11 cellular contexts compared by ENCODE assay signal in the genomic region with DNA sequence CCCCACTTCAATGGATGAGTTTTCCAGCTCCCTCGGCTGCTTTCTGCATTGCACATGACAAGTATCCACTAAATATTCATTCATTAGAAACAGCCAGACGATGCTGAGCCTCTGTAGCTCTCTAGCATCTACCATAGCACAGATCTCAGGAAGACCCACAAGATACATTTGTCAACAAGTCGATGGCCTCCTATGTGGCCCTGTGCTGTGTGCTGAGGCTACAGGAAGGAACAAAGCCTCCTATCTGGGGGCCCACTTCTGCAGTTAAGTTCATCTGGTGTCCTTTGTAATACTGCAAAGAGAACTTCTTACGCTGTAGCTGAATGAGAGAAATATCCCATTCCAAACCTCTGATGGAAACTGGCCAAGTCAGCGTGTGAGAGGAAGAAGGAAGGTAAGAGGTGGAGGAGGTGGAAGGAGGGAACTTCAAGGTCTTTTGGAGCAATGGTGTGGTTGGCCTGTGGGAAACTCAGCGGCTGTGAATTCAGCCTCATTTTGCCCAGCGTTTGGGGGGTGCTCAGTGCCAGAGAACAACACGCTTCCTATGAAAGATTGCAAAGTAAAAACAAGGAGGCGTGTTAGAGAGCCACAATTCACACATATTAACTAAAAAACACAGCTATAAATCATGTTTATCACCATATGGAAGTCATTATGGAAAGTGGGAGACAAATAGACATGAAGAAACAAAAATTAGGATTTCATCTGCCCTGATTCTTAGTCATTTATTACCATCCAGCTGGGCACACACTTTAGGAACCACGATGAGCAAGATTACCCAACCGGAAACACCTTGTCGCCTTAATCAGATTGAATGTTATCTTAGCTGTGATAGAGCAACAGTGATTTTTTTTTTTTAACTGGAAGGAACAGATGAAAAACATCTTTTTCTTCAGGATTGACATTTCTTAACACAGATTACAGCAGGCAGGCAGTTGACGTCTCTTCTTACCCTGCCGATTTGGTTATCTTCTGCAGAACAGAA.
DNase-seq lines count a peak whose midpoint lies in the region; ATAC-seq, FAIRE-seq and TF ChIP-seq lines count a peak whose summit lies in the region.
"Had no signal": no experiment of that assay in that cellular context is flagged by ENCODE, and none has a peak within 500 bp of the region (broad histone marks: within the 10 kb centered on the region; RNA-seq: fewer than 3 reads in every experiment).

No MANE protein-coding gene starts in this region.

- H3K27ac ChIP-seq in endothelial cell of umbilical vein (ENCODE audit: insufficient read depth, low read depth, low read length): peak overlapping the region; percentile 46
- H3K27ac ChIP-seq: heart left ventricle, KMS-11, upper lobe of right lung had no signal

- no peaks in the 10 kb centered on the region for H3K36me3 ChIP-seq in endothelial cell of umbilical vein (ENCODE audit: control insufficient read depth in 2 of 2, extremely low read depth in 1 of 2, insufficient read depth in 2 of 2, low read length in 2 of 2)
- H3K36me3 ChIP-seq: heart left ventricle, upper lobe of right lung had no signal

- peak; percentile 73 for ATAC-seq in sciatic nerve
- ATAC-seq: upper lobe of right lung had no signal

- H3K9ac ChIP-seq in endothelial cell of umbilical vein (replicated peaks; ENCODE audit: extremely low read depth, insufficient read depth, low read length): peak overlapping the region; percentile 19
- H3K9ac ChIP-seq: KMS-11 had no signal

- dilution Hi-C loops in endothelial cell of umbilical vein (cut with MboI; ENCODE audit: extremely low pct_ligation_motif_present, low sequenced_read_pairs): no loop called here

- H3K4me2 ChIP-seq in endothelial cell of umbilical vein (ENCODE audit: insufficient read depth, low read length): peak overlapping the region; percentile 55
- H3K4me2 ChIP-seq: KMS-11 had no signal

- H3K4me3 ChIP-seq in endothelial cell of umbilical vein (replicated peaks in 1 of 3; ENCODE audit: insufficient read depth in 1 of 3, low read depth in 1 of 3, low read length in 3 of 3): no peak overlapping the region
- H3K4me3 ChIP-seq: heart left ventricle, upper lobe of right lung had no signal

- H3K79me2 ChIP-seq in endothelial cell of umbilical vein (ENCODE audit: control insufficient read depth, insufficient read depth, low read length): no peaks in the 10 kb centered on the region

- peak; percentile 57 for TF ChIP-seq POLR2A in endothelial cell of umbilical vein (IDR thresholded peaks at IDR 0.05; ENCODE audit: low read depth, low read length)

- no TSS peak for BruUV-seq in endothelial cell of umbilical vein (replicated peaks; lab: Mats Ljungman, UMichigan)

- POLR2A ChIA-PET in endothelial cell of umbilical vein (lab: Charles Lee): interaction anchor here (1.1 to 1.2 kb wide), 2 partner anchors 13 to 24 kb away, joined by 3 to 7 read pairs; no protein-coding TSS in a partner anchor

- peaks cover 21% of the 10 kb centered on the region for H3K4me1 ChIP-seq in endothelial cell of umbilical vein (ENCODE audit: control insufficient read depth, extremely low read depth, insufficient read depth, low read length)

- H4K20me1 ChIP-seq in endothelial cell of umbilical vein (replicated peaks; ENCODE audit: control insufficient read depth, extremely low read depth, insufficient read depth, low read length): no peaks in the 10 kb centered on the region

- DNase-seq in GM03348 (ENCODE audit: low spot score) (peak; percentile 40), MV-4-11 (lab: John Stamatoyannopoulos, UW) (peak; percentile 51), endothelial cell of umbilical vein (ENCODE audit: low read depth, low spot score) (peak; percentile 94), sciatic nerve (ENCODE audit: low spot score) (no peak), RPMI8226 (no peak), DMS 273 treated with DMSO at 0.1 percent for 48 hours (lab: John Stamatoyannopoulos, UW) (no peak), SK-N-DZ (ENCODE audit: low spot score) (no peak)
- DNase-seq: heart left ventricle, T-helper 1 cell, upper lobe of right lung had no signal

- no peaks in the 10 kb centered on the region for H3K9me3 ChIP-seq in endothelial cell of umbilical vein (replicated peaks; ENCODE audit: control insufficient read depth, insufficient read depth, low read length)
- H3K9me3 ChIP-seq: heart left ventricle, upper lobe of right lung had no signal

- CTCF ChIA-PET in endothelial cell of umbilical vein (lab: Charles Lee): interaction anchor here (0.5 to 2.3 kb wide), 7 partner anchors 9 to 127 kb away, joined by 3 to 13 read pairs (median 4); no protein-coding TSS in a partner anchor

- peak overlapping the region; percentile 30 for H2AFZ ChIP-seq in endothelial cell of umbilical vein (ENCODE audit: low read depth, low read length)

- H3K27me3 ChIP-seq in endothelial cell of umbilical vein (ENCODE audit: control insufficient read depth in 2 of 2, insufficient read depth in 2 of 2, low read length in 2 of 2): no peaks in the 10 kb centered on the region
- H3K27me3 ChIP-seq: upper lobe of right lung had no signal

- no peaks in the 10 kb centered on the region for H3K9me1 ChIP-seq in endothelial cell of umbilical vein (replicated peaks; ENCODE audit: control insufficient read depth, extremely low read depth, insufficient read depth, low read length)

- intact Hi-C loops in endothelial cell of umbilical vein (cut with micrococcal nuclease) (loop anchor here (1.0 kb wide), 2 partner anchors 12 to 26 kb away; no protein-coding TSS in a partner anchor), sciatic nerve (cut with DNase I) (loop anchor here (5.0 kb wide), 1 partner anchor 1534 kb away; no protein-coding TSS in a partner anchor)

- peak; percentile 85 for FAIRE-seq in endothelial cell of umbilical vein (lab: Jason Lieb, UNC)

- TF ChIP-seq CTCF in endothelial cell of umbilical vein (IDR thresholded peaks at IDR 0.05; ENCODE audit: extremely low read depth in 1 of 2, insufficient read depth in 1 of 2, low read depth in 1 of 2, low read length in 2 of 2): no peak

TF ChIP-seq in endothelial cell of umbilical vein, 7 proteins besides CTCF, POLR2A, EP300 and RAD21:
- TF ChIP-seq, protein P1, sequence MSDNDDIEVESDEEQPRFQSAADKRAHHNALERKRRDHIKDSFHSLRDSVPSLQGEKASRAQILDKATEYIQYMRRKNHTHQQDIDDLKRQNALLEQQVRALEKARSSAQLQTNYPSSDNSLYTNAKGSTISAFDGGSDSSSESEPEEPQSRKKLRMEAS (IDR thresholded peaks at IDR 0.05; ENCODE audit: insufficient read depth, insufficient read length): no peak
- peak; percentile 65 for TF ChIP-seq JUN (IDR thresholded peaks at IDR 0.05; ENCODE audit: borderline replicate concordance, insufficient read depth, insufficient read length, low read depth)
- peak; percentile 42 for TF ChIP-seq FOS (IDR thresholded peaks at IDR 0.05; ENCODE audit: borderline replicate concordance, insufficient read depth, low read length)
- peak; percentile 84 for TF ChIP-seq POLR2AphosphoS5 (IDR thresholded peaks at IDR 0.05; ENCODE audit: insufficient read depth, low read depth, low read length)
- no peak for TF ChIP-seq EZH2 (IDR thresholded peaks at IDR 0.05; ENCODE audit: borderline replicate concordance, low read depth, low read length, severe bottlenecking)
- no peak for TF ChIP-seq MYC (IDR thresholded peaks at IDR 0.05; ENCODE audit: low read depth, low read length)
- TF ChIP-seq GATA2 (IDR thresholded peaks at IDR 0.05; ENCODE audit: insufficient read depth, insufficient read length, low read depth, low read length): peak; percentile 92

Comparison
In these comparisons a context has a peak if more than half of its experiments do, and no peak if none do; other contexts are left out.
1. DNase-seq: peak in GM03348 (single experiment), MV-4-11 (single experiment) and endothelial cell of umbilical vein (single experiment); none in sciatic nerve (single experiment), RPMI8226 (single experiment), DMS 273 treated with DMSO at 0.1 percent for 48 hours (single experiment) and SK-N-DZ (single experiment).